In genomic region chrX:39816871-39817731, GRCh38 we compare ENCODE assay signal across 8 cellular contexts.
DNase-seq lines count a peak whose midpoint lies in the region; ATAC-seq and TF ChIP-seq lines count a peak whose summit lies in the region.

No MANE protein-coding gene starts in this region.

- CTCF ChIA-PET in A673 (lab: Charles Lee), result no interaction called here

- H3K27me3 ChIP-seq in A673 (replicated peaks; ENCODE audit: insufficient read depth, low read depth, low read length, poor library complexity) (no peaks in the 10 kb centered on the region), lower lobe of right lung (ENCODE audit: low read depth) (no peaks in the 10 kb centered on the region)

- DNase-seq in A673 (ENCODE audit: low spot score), result peak; percentile 57
- DNase-seq in iPS DF 19.7 (ENCODE audit: low read depth, low spot score), result peak; percentile 85
- no peak for DNase-seq in lower lobe of right lung
- no peak for DNase-seq in GOT3 (lab: John Stamatoyannopoulos, UW)
- no peak for DNase-seq in NOMO-1 (lab: John Stamatoyannopoulos, UW; ENCODE audit: unreplicated experiment in 2 of 2)

- POLR2A ChIA-PET in A673 (lab: Charles Lee; ENCODE audit: low non-redundant PET), result interaction anchor here (0.5 kb wide), 1 partner anchor 1015 kb away, joined by 3 read pairs; no protein-coding TSS in a partner anchor

- H3K4me3 ChIP-seq in A673 (ENCODE audit: low read depth, low read length, poor library complexity, severe bottlenecking), result no peak overlapping the region
- peak overlapping the region; percentile 21; the same call in 1 of the 2 replicates for H3K4me3 ChIP-seq in WI38 (ENCODE audit: low read depth, low read length)
- no peak overlapping the region for H3K4me3 ChIP-seq in lower lobe of right lung

- intact Hi-C loops in A673 (cut with micrococcal nuclease; ENCODE audit: unreplicated experiment), result loop anchor here (5.0 to 10.0 kb wide), 4 partner anchors 195 to 448 kb away; partner anchors contain the start of gene BCOR
- intact Hi-C loops in lower lobe of right lung (cut with DNase I), result no loop called here

- H3K36me3 ChIP-seq in A673 (ENCODE audit: insufficient read depth, low read length, poor library complexity, severe bottlenecking) (no peaks in the 10 kb centered on the region), lower lobe of right lung (no peaks in the 10 kb centered on the region)

- peaks cover 19% of the 10 kb centered on the region for H3K4me1 ChIP-seq in A673 (ENCODE audit: insufficient read depth, low read length, poor library complexity, severe bottlenecking)
- H3K4me1 ChIP-seq in lower lobe of right lung, result peaks cover 24% of the 10 kb centered on the region

- H3K27ac ChIP-seq in A673 (ENCODE audit: low read depth, low read length, poor library complexity, severe bottlenecking), result peak overlapping the region; percentile 53
- H3K27ac ChIP-seq in lower lobe of right lung, result no peak overlapping the region

- no peak for TF ChIP-seq CTCF in A673 (conservative IDR thresholded peaks at IDR 0.05; ENCODE audit: low read depth, low read length)
- no peak for TF ChIP-seq CTCF in WI38 (IDR thresholded peaks at IDR 0.05; ENCODE audit: low read depth, low read length)
- no peak for TF ChIP-seq CTCF in lower lobe of right lung (IDR thresholded peaks at IDR 0.05)

- ATAC-seq in GM21723 (IDR thresholded peaks at IDR 0.05; ENCODE audit: unreplicated experiment), result peak; percentile 34
- no peak for ATAC-seq in GM18517 (IDR thresholded peaks at IDR 0.05; ENCODE audit: unreplicated experiment)
- no peak for ATAC-seq in lower lobe of right lung

- H3K9me3 ChIP-seq in A673 (ENCODE audit: low read depth, low read length, poor library complexity, severe bottlenecking) (no peaks in the 10 kb centered on the region), lower lobe of right lung (no peaks in the 10 kb centered on the region)

- no TSS peak for BruUV-seq in A673 (replicated peaks; lab: Mats Ljungman, UMichigan)

Comparison
In these comparisons a context has a peak if more than half of its experiments do, and no peak if none do; other contexts are left out.
1. DNase-seq: peak in A673 (single experiment) and iPS DF 19.7 (single experiment); none in lower lobe of right lung (single experiment), GOT3 (single experiment) and NOMO-1 (0 of 2).